In genomic region chr12:14567311-14568195, GRCh38 we compare ENCODE assay signal across 9 cellular contexts. TPM values are rescaled to one million over a fixed set of nuclear protein-coding genes. Genes with fewer than 3 reads are reported as not detected.
DNase-seq lines count a peak whose midpoint lies in the region; ATAC-seq, FAIRE-seq and TF ChIP-seq lines count a peak whose summit lies in the region.
"Had no signal": no experiment of that assay in that cellular context is flagged by ENCODE, and none has a peak within 500 bp of the region (broad histone marks: within the 10 kb centered on the region; RNA-seq: fewer than 3 reads in every experiment).

Gene PLBD1 (minus strand): TSS chr12:14567883. CDS start chr12:14567696, 187 bp downstream.

- no peaks in the 10 kb centered on the region for H3K9me3 Mint-ChIP-seq in WTC11
- no peaks in the 10 kb centered on the region for H3K9me3 Mint-ChIP-seq in nephron

- peaks cover 0 to 14% (median 0%) of the 10 kb centered on the region in 3 donors for H3K4me1 ChIP-seq in gastroesophageal sphincter

- POLR2A ChIA-PET in WTC11 (lab: Charles Lee): interaction anchor here (0.6 kb wide), 1 partner anchor 205 kb away, joined by 3 read pairs; no protein-coding TSS in a partner anchor

- H3K4me1 Mint-ChIP-seq in WTC11 (peaks cover 47% of the 10 kb centered on the region), nephron (peaks cover 6% of the 10 kb centered on the region)

- H3K9me3 ChIP-seq in gastroesophageal sphincter: no peaks in the 10 kb centered on the region

- TF ChIP-seq EP300 in gastroesophageal sphincter (IDR thresholded peaks at IDR 0.05): no peak

- no peaks in the 10 kb centered on the region for H3K36me3 ChIP-seq in gastroesophageal sphincter

- H3K4me3 Mint-ChIP-seq in WTC11: peak within 1 kb of the TSS; percentile 77
- peak within 1 kb of the TSS; percentile 71 to 86 (median 81) for H3K4me3 Mint-ChIP-seq in nephron

- no peak for TF ChIP-seq CTCF in WTC11 (IDR thresholded peaks at IDR 0.05)
- no peak for TF ChIP-seq CTCF in gastroesophageal sphincter (IDR thresholded peaks at IDR 0.05)
- no peak for TF ChIP-seq CTCF in nephron (IDR thresholded peaks at IDR 0.05; ENCODE audit: unreplicated experiment in 3 of 3)

- 10% methylated on average over 8 of the region's 80 CpGs; no CpG with 5 or more reads in 1 of the 2 donors for WGBS in gastroesophageal sphincter (ENCODE audit: low coverage in 1 of 2), 2 donors

- H3K27ac Mint-ChIP-seq in WTC11: peak within 1 kb of the TSS; percentile 39
- peak within 1 kb of the TSS; percentile 39 to 73 (median 69) for H3K27ac Mint-ChIP-seq in nephron

- no peaks in the 10 kb centered on the region for H3K27me3 ChIP-seq in gastroesophageal sphincter

- H3K27me3 Mint-ChIP-seq in WTC11 (ENCODE audit: low read depth): peaks cover 11% of the 10 kb centered on the region
- peaks cover 3% of the 10 kb centered on the region for H3K27me3 Mint-ChIP-seq in nephron (ENCODE audit: low read depth)

- no peak for FAIRE-seq in H54 (lab: Jason Lieb, UNC)

- peak; percentile 72 for DNase-seq in DMS 273 (lab: John Stamatoyannopoulos, UW; ENCODE audit: unreplicated experiment)
- DNase-seq in DMS 273 treated with DMSO at 0.1 percent for 48 hours (lab: John Stamatoyannopoulos, UW): no peak
- DNase-seq in WTC11 (ENCODE audit: low spot score): peak; percentile 72
- no peak for DNase-seq in H54 (ENCODE audit: insufficient read length, low spot score)

- peak; percentile 31 to 40 for TF ChIP-seq POLR2A in gastroesophageal sphincter (IDR thresholded peaks at IDR 0.05)
- TF ChIP-seq POLR2A in H54 (IDR thresholded peaks at IDR 0.05; ENCODE audit: low read depth, low read length): no peak

- H3K36me3 Mint-ChIP-seq in WTC11: no peaks in the 10 kb centered on the region
- H3K36me3 Mint-ChIP-seq in nephron (ENCODE audit: low read depth): no peaks in the 10 kb centered on the region

- peak within 1 kb of the TSS; percentile 58 to 67 for H3K4me3 ChIP-seq in gastroesophageal sphincter

- CTCF ChIA-PET in WTC11 (lab: Charles Lee): interaction anchor here (1.0 kb wide), 1 partner anchor 330 kb away, joined by 4 read pairs; no protein-coding TSS in a partner anchor

- peak within 1 kb of the TSS in 3 of 4 donors; percentile 48 to 80 (median 75) for H3K27ac ChIP-seq in gastroesophageal sphincter
- H3K27ac ChIP-seq: 22Rv1 had no signal

- ATAC-seq in HG02642 (IDR thresholded peaks at IDR 0.05; ENCODE audit: poor library complexity, unreplicated experiment) (peak; percentile 69), WTC11 (peak; percentile 87), gastroesophageal sphincter (peak; percentile 72), GM18867 (IDR thresholded peaks at IDR 0.05; ENCODE audit: unreplicated experiment) (no peak)

TF ChIP-seq in WTC11, 78 proteins besides CTCF, POLR2A, EP300 and RAD21 (continues in another document):
- TF ChIP-seq FOXP1 (CRISPR knock-in tag; IDR thresholded peaks at IDR 0.05; ENCODE audit: borderline replicate concordance) (peak; percentile 78; the same call in 1 of the 2 replicates), ZBTB43 (CRISPR knock-in tag; IDR thresholded peaks at IDR 0.05) (0 out of 2 replicates have a peak, but pooled peaks have one; percentile 55), PRDM15 (CRISPR knock-in tag; IDR thresholded peaks at IDR 0.05) (no peak), USF2 (CRISPR knock-in tag; IDR thresholded peaks at IDR 0.05) (peak; percentile 73), TP53 (CRISPR knock-in tag; IDR thresholded peaks at IDR 0.05) (no peak), ATF3 (CRISPR knock-in tag; conservative IDR thresholded peaks at IDR 0.05) (no peak), ELF4 (CRISPR knock-in tag; IDR thresholded peaks at IDR 0.05; ENCODE audit: low read depth) (no peak), MAX (CRISPR knock-in tag; IDR thresholded peaks at IDR 0.05) (peak; percentile 88), JUN (CRISPR knock-in tag; IDR thresholded peaks at IDR 0.05) (no peak), JAZF1 (CRISPR knock-in tag; IDR thresholded peaks at IDR 0.05) (no peak), ETV6 (CRISPR knock-in tag; IDR thresholded peaks at IDR 0.05) (peak; percentile 8; the same call in 1 of the 2 replicates), ESRRA (CRISPR knock-in tag; IDR thresholded peaks at IDR 0.05; ENCODE audit: borderline replicate concordance) (no peak), IRF1 (CRISPR knock-in tag; IDR thresholded peaks at IDR 0.05) (0 out of 2 replicates have a peak, but pooled peaks have one; percentile 14), SMAD4 (CRISPR knock-in tag; IDR thresholded peaks at IDR 0.05) (no peak), CDX4 (CRISPR knock-in tag; IDR thresholded peaks at IDR 0.05; ENCODE audit: borderline replicate concordance) (no peak), OVOL2 (CRISPR knock-in tag; IDR thresholded peaks at IDR 0.05; ENCODE audit: borderline replicate concordance) (no peak), MLX (CRISPR knock-in tag; IDR thresholded peaks at IDR 0.05) (0 out of 2 replicates have a peak, but pooled peaks have one; percentile 33), SP1 (CRISPR knock-in tag; conservative IDR thresholded peaks at IDR 0.05) (peak; percentile 55)

RNA-seq across cellular contexts. Expression of gene PLBD1, which starts in this region (rescaled TPM):
- 31.8 to 49.6 TPM (median 32.1 TPM) in 3 replicates for total RNA-seq in WTC11 (2021)
- total RNA-seq in gastroesophageal sphincter: 10 to 100 TPM in 1 of 4 donors, 1 to 10 TPM in 3; 2.5 to 15.2 (median 8.3) TPM

Comparison
In these comparisons a context has a peak if more than half of its experiments do, and no peak if none do; other contexts are left out.
1. DNase-seq: peak in DMS 273 (single experiment) and WTC11 (single experiment); none in DMS 273 treated with DMSO at 0.1 percent for 48 hours (single experiment) and H54 (single experiment).